Comparison of ENCODE assay signal across 20 cellular contexts in genomic region chrX:131308980-131309379, GRCh38. TPM values are rescaled to one million over a fixed set of nuclear protein-coding genes. Genes with fewer than 3 reads are reported as not detected.
DNase-seq lines count a peak whose midpoint lies in the region; ATAC-seq, FAIRE-seq and TF ChIP-seq lines count a peak whose summit lies in the region.
"Had no signal": no experiment of that assay in that cellular context is flagged by ENCODE, and none has a peak within 500 bp of the region (broad histone marks: within the 10 kb centered on the region; RNA-seq: fewer than 3 reads in every experiment).

No MANE protein-coding gene starts in this region.

- TF ChIP-seq CTCF in GM12878 (IDR thresholded peaks at IDR 0.05 in 2 of 3, conservative IDR thresholded peaks at IDR 0.05 in 1 of 3; ENCODE audit: control insufficient read depth in 2 of 3, extremely low read depth in 1 of 3, insufficient read depth in 1 of 3, low read depth in 3 of 3, low read length in 3 of 3) (no peak), progenitor cell of endocrine pancreas (IDR thresholded peaks at IDR 0.05; ENCODE audit: unreplicated experiment) (no peak)

- no peak for TF ChIP-seq EP300 in GM12878 (IDR thresholded peaks at IDR 0.05; ENCODE audit: borderline replicate concordance in 1 of 2, control insufficient read depth in 1 of 2, low read depth in 2 of 2, low read length in 2 of 2)

- H3K9me2 ChIP-seq in Karpas-422 (replicated peaks; ENCODE audit: insufficient read depth, low read length): no peaks in the 10 kb centered on the region

- H3K4me2 ChIP-seq in Karpas-422 (ENCODE audit: low read depth, low read length, poor library complexity, severe bottlenecking) (no peak overlapping the region), GM12878 (ENCODE audit: control insufficient read depth, insufficient read depth) (no peak overlapping the region)
- H3K4me2 ChIP-seq: A549 had no signal

- H3K4me1 Mint-ChIP-seq in progenitor cell of endocrine pancreas (ENCODE audit: low read depth): no peaks in the 10 kb centered on the region

- no TSS peak for BruUV-seq in GM12878 (replicated peaks; lab: Mats Ljungman, UMichigan)

- H3K27me3 Mint-ChIP-seq in progenitor cell of endocrine pancreas: no peaks in the 10 kb centered on the region

- no peaks in the 10 kb centered on the region for H4K20me1 ChIP-seq in Karpas-422 (ENCODE audit: insufficient read depth, low read depth, low read length)
- no peaks in the 10 kb centered on the region for H4K20me1 ChIP-seq in GM12878 (ENCODE audit: control insufficient read depth, insufficient read depth)

- POLR2A ChIA-PET in GM12878 (lab: Charles Lee): no interaction called here

- H3K27ac Mint-ChIP-seq in progenitor cell of endocrine pancreas: no peak overlapping the region
- H3K27ac Mint-ChIP-seq: H9; T-helper 2 cell treated with Interferon-gamma antibody and Interleukin-4, amounts not matched to agents 5 μg/mL and 100 μg/mL, for 36 hours had no signal

- no peaks in the 10 kb centered on the region for H3K36me3 Mint-ChIP-seq in progenitor cell of endocrine pancreas (ENCODE audit: insufficient read depth)

- H3K79me2 ChIP-seq in Karpas-422 (ENCODE audit: low read length): no peaks in the 10 kb centered on the region
- H3K79me2 ChIP-seq in GM12878 (ENCODE audit: control insufficient read depth, insufficient read depth, low read length): no peaks in the 10 kb centered on the region

- no peak for TF ChIP-seq RAD21 in GM12878 (IDR thresholded peaks at IDR 0.05; ENCODE audit: insufficient read depth, low read depth, low read length)

- intact Hi-C loops in GM12878 (cut with micrococcal nuclease; ENCODE audit: unreplicated experiment): no loop called here

- ATAC-seq in GM18519 (IDR thresholded peaks at IDR 0.05; ENCODE audit: low FRiP score, unreplicated experiment) (peak; percentile 51), GM19351 (IDR thresholded peaks at IDR 0.05; ENCODE audit: unreplicated experiment) (peak; percentile 74), GM12878 (peak; percentile 41; the same call in 2 of the 3 replicates), HG03108 (IDR thresholded peaks at IDR 0.05; ENCODE audit: unreplicated experiment) (no peak), HG02588 (IDR thresholded peaks at IDR 0.05; ENCODE audit: unreplicated experiment) (no peak)
- ATAC-seq: A549, Right ventricle myocardium inferior had no signal

- no peak overlapping the region for H3K27ac ChIP-seq in Karpas-422 (ENCODE audit: low read length)
- no peak overlapping the region for H3K27ac ChIP-seq in GM12878 (ENCODE audit: control insufficient read depth, insufficient read depth)
- H3K27ac ChIP-seq: A549, Peyer's patch had no signal

- H3K4me3 ChIP-seq in Karpas-422 (ENCODE audit: low read length) (no peak overlapping the region), GM12878 (no peak overlapping the region)
- H3K4me3 ChIP-seq: A549, Peyer's patch had no signal

- H3K4me1 ChIP-seq in Karpas-422 (ENCODE audit: low read length) (peaks cover 13% of the 10 kb centered on the region), GM12878 (ENCODE audit: control insufficient read depth, insufficient read depth, low read length) (no peaks in the 10 kb centered on the region)
- H3K4me1 ChIP-seq: A549, Peyer's patch had no signal

- no peak overlapping the region for H3K4me3 Mint-ChIP-seq in progenitor cell of endocrine pancreas (ENCODE audit: low read depth)
- H3K4me3 Mint-ChIP-seq: H9; T-helper 2 cell treated with Interferon-gamma antibody and Interleukin-4, amounts not matched to agents 5 μg/mL and 100 μg/mL, for 36 hours had no signal

- no peak overlapping the region for H3K9ac ChIP-seq in Karpas-422 (ENCODE audit: low read length)
- no peak overlapping the region for H3K9ac ChIP-seq in GM12878 (ENCODE audit: control insufficient read depth, insufficient read depth, low read length)

- RAD21 ChIA-PET in GM12878 (lab: Charles Lee; ENCODE audit: unreplicated experiment): no interaction called here

- SMC1A ChIA-PET in GM12878 (lab: Charles Lee; ENCODE audit: uncharacterized antibody, unreplicated experiment): no interaction called here

- no peaks in the 10 kb centered on the region for H3K9me3 ChIP-seq in Karpas-422 (ENCODE audit: low read length)
- no peaks in the 10 kb centered on the region for H3K9me3 ChIP-seq in GM12878 (replicated peaks; ENCODE audit: control insufficient read depth, insufficient read depth, low read length)
- H3K9me3 ChIP-seq: A549, Peyer's patch had no signal

- H3K36me3 ChIP-seq in Karpas-422 (ENCODE audit: insufficient read depth, low read length) (no peaks in the 10 kb centered on the region), GM12878 (ENCODE audit: control insufficient read depth in 2 of 2, insufficient read depth in 2 of 2, low read length in 1 of 2) (no peaks in the 10 kb centered on the region)
- H3K36me3 ChIP-seq: Peyer's patch had no signal

- DNase-seq in Karpas-422: peak; percentile 66
- DNase-seq in GM12878 (ENCODE audit: low read depth, low spot score): no peak
- DNase-seq in progenitor cell of endocrine pancreas (ENCODE audit: low spot score, unreplicated experiment): no peak
- no peak for DNase-seq in NCI-H446 (lab: John Stamatoyannopoulos, UW)
- DNase-seq: C1 segment of cervical spinal cord, GF-D8, H9, KBM-7, NCI-H1092, NCI-H1694 treated with DMSO at 0.1 percent for 48 hours, NCI-H446 treated with DMSO at 0.1 percent for 48 hours, NCI-H748 treated with DMSO at 0.1 percent for 48 hours, Peyer's patch had no signal

- H3K27me3 ChIP-seq in Karpas-422 (ENCODE audit: low read length) (no peaks in the 10 kb centered on the region), GM12878 (replicated peaks in 1 of 2; ENCODE audit: control insufficient read depth in 2 of 2, insufficient read depth in 2 of 2, low read length in 1 of 2) (no peaks in the 10 kb centered on the region)
- H3K27me3 ChIP-seq: Peyer's patch had no signal

- no peak overlapping the region for H2AFZ ChIP-seq in Karpas-422 (ENCODE audit: low read length)
- H2AFZ ChIP-seq in GM12878 (ENCODE audit: control insufficient read depth, low read depth, low read length): no peak overlapping the region

- TF ChIP-seq POLR2A in GM12878 (IDR thresholded peaks at IDR 0.05; ENCODE audit: low read depth, low read length): no peak

- CTCF ChIA-PET in GM12878 (lab: Yijun Ruan, JAX): no interaction called here

- H3K9me3 Mint-ChIP-seq in progenitor cell of endocrine pancreas (ENCODE audit: low read depth): no peaks in the 10 kb centered on the region
- H3K9me3 Mint-ChIP-seq: H9; T-helper 2 cell treated with Interferon-gamma antibody and Interleukin-4, amounts not matched to agents 5 μg/mL and 100 μg/mL, for 36 hours had no signal

- in situ Hi-C loops in GM12878 (cut with MboI): no loop called here

- FAIRE-seq in GM12878 (lab: Jason Lieb, UNC): no peak

TF ChIP-seq in GM12878, 131 proteins besides CTCF, POLR2A, EP300 and RAD21:
- TF ChIP-seq CREB1 (IDR thresholded peaks at IDR 0.05; ENCODE audit: low read depth) (0 out of 2 replicates have a peak, but pooled peaks have one; percentile 37), SRF (IDR thresholded peaks at IDR 0.05; ENCODE audit: low read depth in 2 of 2, low read length in 2 of 2) (peak; percentile 49 to 60; a peak in 2 of 4 replicates), BCL11A (IDR thresholded peaks at IDR 0.05; ENCODE audit: low read depth, low read length) (no peak), KLF5 (IDR thresholded peaks at IDR 0.05; ENCODE audit: partially characterized antibody) (no peak), BHLHE40 (IDR thresholded peaks at IDR 0.05; ENCODE audit: borderline replicate concordance in 1 of 2, low read depth in 2 of 2, low read length in 1 of 2) (no peak), SPI1 (IDR thresholded peaks at IDR 0.05; ENCODE audit: borderline replicate concordance, insufficient read depth, low read depth, low read length) (peak; percentile 68), TCF3 (IDR thresholded peaks at IDR 0.05; ENCODE audit: borderline replicate concordance, insufficient read depth, low read depth, low read length) (no peak)

RNA-seq across cellular contexts. Expression of gene IGSF1, which starts 19.9 kb away (rescaled TPM):
- not detected in 2 replicates for total RNA-seq in Karpas-422 (2014; rRNA removed; shearing (Covaris generic); ENCODE audit: low replicate concordance)
- total RNA-seq in GM12878 (2013; cell fraction: nucleolus; rRNA removed): not detected in 2 replicates
- total RNA-seq in GM12878 (2014; rRNA removed) (not detected in 2 replicates), GM12878 (2014; rRNA removed; fragmentation: Illumina TruSeq; extraction: Trizol) (not detected in 2 replicates), GM12878 (2021) (0.08 TPM in 1 of 2 replicates, not detected in the other), progenitor cell of endocrine pancreas (13.8 and 14.6 TPM in 2 replicates)
- polyA plus RNA-seq in GM12878 (2011; ENCODE audit: low read depth): 0.09 TPM
- polyA plus RNA-seq in GM12878 (2011; rRNA removed) (0.04 TPM in 1 of 2 replicates, not detected in the other), GM12878 (2014; fragmentation: Illumina TruSeq; extraction: Trizol) (not detected in 2 replicates), GM12878 (2014; fragmentation: Nextera tagmentation; extraction: Ambion mirVana) (not detected), GM12878 (2014; rRNA removed) (not detected in 2 replicates), GM12878 (2016; fragmentation: Nextera tagmentation; extraction: Ambion mirVana) (not detected)
- polyA plus RNA-seq in GM12878 (2011; cell fraction: cytosol; rRNA removed): 0.01 and 0.05 TPM in 2 replicates
- 0.04 TPM in 2 replicates for polyA plus RNA-seq in GM12878 (2011; cell fraction: nucleus; rRNA removed)
- polyA plus RNA-seq in GM12878 (2012): 0.05 and 0.14 TPM in 2 replicates
- 0.05 TPM in 1 of 2 replicates, not detected in the other for polyA minus RNA-seq in GM12878 (2011; rRNA and poly(A)+ RNA removed)
- polyA minus RNA-seq in GM12878 (2011; cell fraction: cytosol; rRNA and poly(A)+ RNA removed): not detected in 2 replicates
- not detected in 2 replicates for polyA minus RNA-seq in GM12878 (2011; cell fraction: nucleus; rRNA and poly(A)+ RNA removed)
- total RNA-seq: Peyer's patch had no signal

Comparison
In these comparisons a context has a peak if more than half of its experiments do, and no peak if none do; other contexts are left out.
1. ATAC-seq: peak in GM18519 (single experiment), GM19351 (single experiment) and GM12878 (single experiment); none in HG03108 (single experiment) and HG02588 (single experiment).
2. RNA of gene IGSF1, which starts 19.9 kb away (total RNA-seq): 13.8 to 14.6 TPM in progenitor cell of endocrine pancreas; not detected in Karpas-422 and 0.08 TPM in GM12878; every median in the first group is over 10 times any median in the second.